ENCODE assay signal across 17 cellular contexts in the genomic region with DNA sequence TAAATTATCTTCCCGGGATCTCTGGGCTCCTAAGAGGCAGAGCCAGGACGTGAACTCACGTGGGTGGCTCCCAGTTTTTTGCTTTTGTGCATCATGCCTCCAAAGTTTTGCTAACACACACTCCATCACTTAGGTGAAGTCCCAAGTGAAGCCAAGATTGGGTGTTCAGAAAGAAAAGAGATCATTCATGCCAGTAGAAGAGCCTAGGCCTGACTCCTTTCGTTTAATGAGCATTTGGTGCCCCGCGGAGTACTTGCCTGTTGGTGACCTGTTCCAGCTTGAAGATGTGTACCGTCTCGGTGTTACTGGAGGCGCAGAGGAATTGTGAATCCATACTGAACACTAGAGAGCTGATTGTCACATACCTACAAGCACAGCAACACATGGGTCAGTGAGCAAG. TPM values are rescaled to one million over a fixed set of nuclear protein-coding genes. Genes with fewer than 3 reads are reported as not detected.
DNase-seq lines count a peak whose midpoint lies in the region; ATAC-seq and TF ChIP-seq lines count a peak whose summit lies in the region.
"Had no signal": no experiment of that assay in that cellular context is flagged by ENCODE, and none has a peak within 500 bp of the region (broad histone marks: within the 10 kb centered on the region; RNA-seq: fewer than 3 reads in every experiment).

No MANE protein-coding gene starts in this region.

- POLR2A ChIA-PET in activated CD4-positive, alpha-beta memory T cell treated with anti-CD3 and anti-CD28 coated beads, Interleukin-2, amount 10 ng/mL, durations not matched to agents 7 days and 5 days (lab: Charles Lee), result no interaction called here
- POLR2A ChIA-PET in activated CD4-positive, alpha-beta memory T cell treated with anti-CD3 and anti-CD28 coated beads for 36 hours (lab: Charles Lee), result no interaction called here

- no peaks in the 10 kb centered on the region for H3K9me3 ChIP-seq in gastrocnemius medialis

- CTCF ChIA-PET in activated CD4-positive, alpha-beta memory T cell treated with anti-CD3 and anti-CD28 coated beads, Interleukin-2, amount 10 ng/mL, durations not matched to agents 7 days and 5 days (lab: Charles Lee), result interaction anchor here (0.7 to 4.4 kb wide), 10 partner anchors 27 to 173 kb away, joined by 3 to 49 read pairs (median 5); no protein-coding TSS in a partner anchor
- CTCF ChIA-PET in activated CD4-positive, alpha-beta memory T cell treated with anti-CD3 and anti-CD28 coated beads for 36 hours (lab: Charles Lee), result interaction anchor here (1.1 to 8.9 kb wide), 5 partner anchors 34 to 184 kb away, joined by 3 to 123 read pairs (median 4); no protein-coding TSS in a partner anchor
- CTCF ChIA-PET in activated naive CD4-positive, alpha-beta T cell treated with anti-CD3 and anti-CD28 coated beads, Interleukin-2, amount 10 ng/mL, durations not matched to agents 7 days and 5 days (lab: Charles Lee), result interaction anchor here (0.7 to 15.3 kb wide), 9 partner anchors 29 to 814 kb away, joined by 3 to 192 read pairs (median 6); partner anchors contain the start of gene WIPI1

- in situ Hi-C loops in gastrocnemius medialis (cut with MboI; ENCODE audit: low sequenced_read_pairs in 4 of 4), result loop anchor here in 2 of 4 donors (10.0 kb wide), 1 partner anchor 168 kb away; no protein-coding TSS in a partner anchor

- no peak for ATAC-seq in gastrocnemius medialis
- ATAC-seq in HG03565 (IDR thresholded peaks at IDR 0.05; ENCODE audit: unreplicated experiment), result no peak

- TF ChIP-seq POLR2A in gastrocnemius medialis (IDR thresholded peaks at IDR 0.05), result no peak

- no peak for DNase-seq in activated CD4-positive, alpha-beta memory T cell treated with anti-CD3 and anti-CD28 coated beads, Interleukin-2, amount 10 ng/mL, durations not matched to agents 7 days and 5 days
- no peak for DNase-seq in activated CD4-positive, alpha-beta memory T cell treated with anti-CD3 and anti-CD28 coated beads for 36 hours
- DNase-seq in activated naive CD4-positive, alpha-beta T cell treated with anti-CD3 and anti-CD28 coated beads, Interleukin-2, amount 10 ng/mL, durations not matched to agents 7 days and 5 days, result no peak
- no peak for DNase-seq in endothelial cell (ENCODE audit: low spot score)
- DNase-seq in gastrocnemius medialis, result no peak
- DNase-seq in NCI-H1092 (lab: John Stamatoyannopoulos, UW), result no peak
- DNase-seq: 8988T; ACHN; C1 segment of cervical spinal cord; CD4-positive, alpha-beta T cell; DMS79; EL; GOT3; H9 had no signal

- peaks cover 43% of the 10 kb centered on the region for H3K4me1 Mint-ChIP-seq in activated CD4-positive, alpha-beta memory T cell treated with anti-CD3 and anti-CD28 coated beads, Interleukin-2, amount 10 ng/mL, durations not matched to agents 7 days and 5 days
- peaks cover 35% of the 10 kb centered on the region for H3K4me1 Mint-ChIP-seq in activated CD4-positive, alpha-beta memory T cell treated with anti-CD3 and anti-CD28 coated beads for 36 hours (ENCODE audit: low read depth)
- H3K4me1 Mint-ChIP-seq in activated naive CD4-positive, alpha-beta T cell treated with anti-CD3 and anti-CD28 coated beads, Interleukin-2, amount 50 U/mL, for 24 hours, result peaks cover 43% of the 10 kb centered on the region
- peaks cover 55% of the 10 kb centered on the region for H3K4me1 Mint-ChIP-seq in activated naive CD4-positive, alpha-beta T cell treated with anti-CD3 and anti-CD28 coated beads, Interleukin-2, amount 10 ng/mL, durations not matched to agents 7 days and 5 days
- H3K4me1 Mint-ChIP-seq in endothelial cell (ENCODE audit: unreplicated experiment), result peaks cover 23% of the 10 kb centered on the region

- peaks cover 25% of the 10 kb centered on the region in 2 donors for H3K4me1 ChIP-seq in gastrocnemius medialis

- peaks cover 0 to 73% of the 10 kb centered on the region in 2 donors for H3K36me3 ChIP-seq in gastrocnemius medialis

- H3K9me3 Mint-ChIP-seq in activated CD4-positive, alpha-beta memory T cell treated with anti-CD3 and anti-CD28 coated beads, Interleukin-2, amount 10 ng/mL, durations not matched to agents 7 days and 5 days, result no peaks in the 10 kb centered on the region
- H3K9me3 Mint-ChIP-seq in activated CD4-positive, alpha-beta memory T cell treated with anti-CD3 and anti-CD28 coated beads for 36 hours, result no peaks in the 10 kb centered on the region
- no peaks in the 10 kb centered on the region for H3K9me3 Mint-ChIP-seq in activated naive CD4-positive, alpha-beta T cell treated with anti-CD3 and anti-CD28 coated beads, Interleukin-2, amount 50 U/mL, for 24 hours
- H3K9me3 Mint-ChIP-seq in activated naive CD4-positive, alpha-beta T cell treated with anti-CD3 and anti-CD28 coated beads, Interleukin-2, amount 10 ng/mL, durations not matched to agents 7 days and 5 days, result no peaks in the 10 kb centered on the region
- no peaks in the 10 kb centered on the region for H3K9me3 Mint-ChIP-seq in endothelial cell (ENCODE audit: unreplicated experiment)
- H3K9me3 Mint-ChIP-seq: CD4-positive, alpha-beta T cell; H9 had no signal

- no peaks in the 10 kb centered on the region for H3K27me3 ChIP-seq in gastrocnemius medialis

- intact Hi-C loops in activated CD4-positive, alpha-beta memory T cell treated with anti-CD3 and anti-CD28 coated beads for 36 hours (cut with micrococcal nuclease), result no loop called here
- intact Hi-C loops in gastrocnemius medialis (cut with DNase I; ENCODE audit: low total_unique reads), result no loop called here

- no peak overlapping the region for H3K4me3 Mint-ChIP-seq in activated CD4-positive, alpha-beta memory T cell treated with anti-CD3 and anti-CD28 coated beads, Interleukin-2, amount 10 ng/mL, durations not matched to agents 7 days and 5 days
- H3K4me3 Mint-ChIP-seq in activated CD4-positive, alpha-beta memory T cell treated with anti-CD3 and anti-CD28 coated beads for 36 hours, result no peak overlapping the region
- no peak overlapping the region for H3K4me3 Mint-ChIP-seq in activated naive CD4-positive, alpha-beta T cell treated with anti-CD3 and anti-CD28 coated beads, Interleukin-2, amount 50 U/mL, for 24 hours
- no peak overlapping the region for H3K4me3 Mint-ChIP-seq in activated naive CD4-positive, alpha-beta T cell treated with anti-CD3 and anti-CD28 coated beads, Interleukin-2, amount 10 ng/mL, durations not matched to agents 7 days and 5 days
- peak overlapping the region; percentile 77 for H3K4me3 Mint-ChIP-seq in endothelial cell (ENCODE audit: unreplicated experiment)
- H3K4me3 Mint-ChIP-seq: B cell; CD4-positive, alpha-beta T cell; H9 had no signal

- no peak overlapping the region for H3K4me3 ChIP-seq in gastrocnemius medialis

- H3K27ac Mint-ChIP-seq in activated CD4-positive, alpha-beta memory T cell treated with anti-CD3 and anti-CD28 coated beads, Interleukin-2, amount 10 ng/mL, durations not matched to agents 7 days and 5 days, result peak overlapping the region; percentile 3
- H3K27ac Mint-ChIP-seq in activated CD4-positive, alpha-beta memory T cell treated with anti-CD3 and anti-CD28 coated beads for 36 hours, result no peak overlapping the region
- peak overlapping the region; percentile 12 for H3K27ac Mint-ChIP-seq in activated naive CD4-positive, alpha-beta T cell treated with anti-CD3 and anti-CD28 coated beads, Interleukin-2, amount 50 U/mL, for 24 hours
- H3K27ac Mint-ChIP-seq in activated naive CD4-positive, alpha-beta T cell treated with anti-CD3 and anti-CD28 coated beads, Interleukin-2, amount 10 ng/mL, durations not matched to agents 7 days and 5 days, result no peak overlapping the region
- H3K27ac Mint-ChIP-seq in endothelial cell (ENCODE audit: unreplicated experiment), result no peak overlapping the region
- H3K27ac Mint-ChIP-seq: B cell; CD4-positive, alpha-beta T cell; H9 had no signal

- H3K27me3 Mint-ChIP-seq in activated CD4-positive, alpha-beta memory T cell treated with anti-CD3 and anti-CD28 coated beads, Interleukin-2, amount 10 ng/mL, durations not matched to agents 7 days and 5 days, result no peaks in the 10 kb centered on the region
- H3K27me3 Mint-ChIP-seq in activated CD4-positive, alpha-beta memory T cell treated with anti-CD3 and anti-CD28 coated beads for 36 hours, result no peaks in the 10 kb centered on the region
- H3K27me3 Mint-ChIP-seq in activated naive CD4-positive, alpha-beta T cell treated with anti-CD3 and anti-CD28 coated beads, Interleukin-2, amount 50 U/mL, for 24 hours, result no peaks in the 10 kb centered on the region
- no peaks in the 10 kb centered on the region for H3K27me3 Mint-ChIP-seq in activated naive CD4-positive, alpha-beta T cell treated with anti-CD3 and anti-CD28 coated beads, Interleukin-2, amount 10 ng/mL, durations not matched to agents 7 days and 5 days
- peaks cover 5% of the 10 kb centered on the region for H3K27me3 Mint-ChIP-seq in endothelial cell (ENCODE audit: unreplicated experiment)
- H3K27me3 Mint-ChIP-seq: B cell; CD4-positive, alpha-beta T cell had no signal

- H3K36me3 Mint-ChIP-seq in activated CD4-positive, alpha-beta memory T cell treated with anti-CD3 and anti-CD28 coated beads, Interleukin-2, amount 10 ng/mL, durations not matched to agents 7 days and 5 days (ENCODE audit: low read depth), result peaks cover 77% of the 10 kb centered on the region
- peaks cover 13% of the 10 kb centered on the region for H3K36me3 Mint-ChIP-seq in activated CD4-positive, alpha-beta memory T cell treated with anti-CD3 and anti-CD28 coated beads for 36 hours
- peaks cover 1% of the 10 kb centered on the region for H3K36me3 Mint-ChIP-seq in activated naive CD4-positive, alpha-beta T cell treated with anti-CD3 and anti-CD28 coated beads, Interleukin-2, amount 50 U/mL, for 24 hours
- peaks cover 58% of the 10 kb centered on the region for H3K36me3 Mint-ChIP-seq in activated naive CD4-positive, alpha-beta T cell treated with anti-CD3 and anti-CD28 coated beads, Interleukin-2, amount 10 ng/mL, durations not matched to agents 7 days and 5 days
- H3K36me3 Mint-ChIP-seq in endothelial cell (ENCODE audit: low read depth, unreplicated experiment), result peaks cover 58% of the 10 kb centered on the region

- TF ChIP-seq CTCF in endothelial cell (IDR thresholded peaks at IDR 0.05; ENCODE audit: unreplicated experiment), result no peak
- TF ChIP-seq CTCF in gastrocnemius medialis (IDR thresholded peaks at IDR 0.05 in 4 of 5, conservative IDR thresholded peaks at IDR 0.05 in 1 of 5), result no peak

- H3K27ac ChIP-seq in gastrocnemius medialis, result peak overlapping the region; percentile 62 to 100 (median 95)

RNA-seq across cellular contexts. Expression of gene WIPI1, which starts 24.1 kb away (rescaled TPM):
- 10 to 100 TPM; 60.0 to 62.7 TPM for total RNA-seq in activated CD4-positive, alpha-beta memory T cell treated with anti-CD3 and anti-CD28 coated beads, Interleukin-2, amount 10 ng/mL, durations not matched to agents 7 days and 5 days
- total RNA-seq in activated CD4-positive, alpha-beta memory T cell treated with anti-CD3 and anti-CD28 coated beads for 36 hours, result 10 to 100 TPM; 27.3 to 27.5 TPM
- total RNA-seq in endothelial cell (ENCODE audit: unreplicated experiment) (98.0 TPM), gastrocnemius medialis (100 to 1,000 TPM in 2 of 4 donors, 10 to 100 TPM in 2; 79.1 to 182 (median 92.0) TPM)

Comparison
In these comparisons a context has a peak if more than half of its experiments do, and no peak if none do; other contexts are left out.
1. H3K27ac Mint-ChIP-seq: peak in activated CD4-positive, alpha-beta memory T cell treated with anti-CD3 and anti-CD28 coated beads, Interleukin-2, amount 10 ng/mL, durations not matched to agents 7 days and 5 days (single experiment) and activated naive CD4-positive, alpha-beta T cell treated with anti-CD3 and anti-CD28 coated beads, Interleukin-2, amount 50 U/mL, for 24 hours (single experiment); none in activated CD4-positive, alpha-beta memory T cell treated with anti-CD3 and anti-CD28 coated beads for 36 hours (single experiment), activated naive CD4-positive, alpha-beta T cell treated with anti-CD3 and anti-CD28 coated beads, Interleukin-2, amount 10 ng/mL, durations not matched to agents 7 days and 5 days (single experiment) and endothelial cell (single experiment).